In the genomic region with DNA sequence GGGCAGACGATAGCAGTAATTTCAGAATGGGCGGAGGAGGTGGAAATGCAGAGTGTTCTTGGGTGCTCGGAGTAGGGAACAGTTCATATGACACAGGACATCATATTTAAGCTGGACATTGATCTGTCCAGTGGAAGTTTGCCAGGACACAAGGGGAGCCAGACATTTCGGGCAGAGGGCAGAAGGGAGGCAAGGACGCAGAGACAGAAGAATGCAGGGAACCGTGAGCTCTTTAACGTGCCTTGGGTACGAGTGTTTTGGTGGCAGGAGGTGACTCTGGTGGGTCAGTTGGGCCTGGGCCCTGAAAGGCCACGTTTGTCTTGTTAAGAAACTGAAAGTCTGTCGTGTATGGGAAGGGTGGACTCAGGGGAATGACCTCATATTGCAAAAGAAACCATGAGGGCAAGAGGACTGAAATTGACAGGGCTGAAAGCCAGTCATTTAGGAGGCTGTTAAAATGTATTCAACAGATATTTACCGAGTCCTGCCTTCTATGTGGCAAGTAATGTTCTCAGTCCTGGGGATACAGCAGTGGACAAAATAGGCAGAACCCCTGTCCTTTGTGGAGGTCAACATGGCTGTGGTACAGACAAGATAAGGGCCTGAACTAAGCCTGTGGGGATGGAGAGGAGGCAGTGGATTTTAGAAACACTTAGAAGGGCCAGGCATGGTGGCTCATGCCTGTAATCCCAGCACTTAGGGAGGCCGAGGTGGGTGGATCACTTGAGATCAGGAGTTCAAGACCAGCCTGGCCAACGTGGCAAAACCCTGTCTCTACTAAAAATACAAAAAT, we compare ENCODE assay signal across 8 cellular contexts. TPM values are rescaled to one million over a fixed set of nuclear protein-coding genes. Genes with fewer than 3 reads are reported as not detected.
DNase-seq lines count a peak whose midpoint lies in the region; ATAC-seq, FAIRE-seq and TF ChIP-seq lines count a peak whose summit lies in the region.

No MANE protein-coding gene starts in this region.

- WGBS in IMR-90 (ENCODE audit: extremely low coverage in 2 of 2, insufficient read length in 1 of 2), 2 experiments: 92% methylated on average over 4 of the region's 13 CpGs; no CpG with 5 or more reads in 1 of the 2 experiments
- 90 to 92% methylated on average over 10 to 13 of the region's 13 CpGs for WGBS in endodermal cell (ENCODE audit: insufficient coverage in 1 of 2, insufficient read length in 1 of 2), 2 experiments

- H2BK5ac ChIP-seq in IMR-90 (ENCODE audit: low read depth, low read length, poor library complexity, severe bottlenecking): no peak overlapping the region

- no peak overlapping the region for H4K91ac ChIP-seq in IMR-90 (ENCODE audit: insufficient read depth, low read depth, low read length)

- H4K5ac ChIP-seq in IMR-90 (ENCODE audit: low read depth, low read length): no peak overlapping the region

- H3K56ac ChIP-seq in IMR-90 (ENCODE audit: extremely low read depth, insufficient read depth, low read length): no peak overlapping the region

- peak overlapping the region; percentile 80 for H3K23ac ChIP-seq in IMR-90 (ENCODE audit: low read depth, low read length)

- ATAC-seq in IMR-90 (ENCODE audit: low read depth) (no peak), GM18861 (IDR thresholded peaks at IDR 0.05; ENCODE audit: unreplicated experiment) (no peak), HG03280 (IDR thresholded peaks at IDR 0.05; ENCODE audit: unreplicated experiment) (no peak)

- H3K4ac ChIP-seq in IMR-90 (ENCODE audit: low read depth, low read length): no peak overlapping the region

- H3K4me1 Mint-ChIP-seq in astrocyte (ENCODE audit: low read depth, unreplicated experiment) (peaks cover 16% of the 10 kb centered on the region), immature natural killer cell (peaks cover 65 to 73% of the 10 kb centered on the region in 2 donors), endodermal cell (peaks cover 8% of the 10 kb centered on the region)

- POLR2A ChIA-PET in IMR-90 (lab: Charles Lee; ENCODE audit: unreplicated experiment): no interaction called here

- H3K4me2 ChIP-seq in IMR-90 (ENCODE audit: low read depth, low read length) (peak overlapping the region; percentile 85), astrocyte (ENCODE audit: low read length) (peak overlapping the region; percentile 76)

- H3K27me3 ChIP-seq in IMR-90 (ENCODE audit: control insufficient read depth, insufficient read depth, low read length): no peaks in the 10 kb centered on the region
- H3K27me3 ChIP-seq in astrocyte (ENCODE audit: insufficient read depth, low read length): no peaks in the 10 kb centered on the region
- H3K27me3 ChIP-seq in stomach smooth muscle (ENCODE audit: control insufficient read depth in 1 of 2, insufficient read depth in 2 of 2, low read length in 2 of 2): no peaks in the 10 kb centered on the region
- H3K27me3 ChIP-seq in endodermal cell (ENCODE audit: control insufficient read depth, insufficient read depth, low read length, poor library complexity, severe bottlenecking): no peaks in the 10 kb centered on the region

- H3K4me3 ChIP-seq in IMR-90 (ENCODE audit: insufficient read depth, low read depth, low read length): peak overlapping the region; percentile 2; the same call in 1 of the 2 replicates
- H3K4me3 ChIP-seq in astrocyte (ENCODE audit: insufficient read depth, low read depth, low read length): peak overlapping the region; percentile 25
- peak overlapping the region in 1 of 2 donors; percentile 68 for H3K4me3 ChIP-seq in stomach smooth muscle (ENCODE audit: low read length in 2 of 2)
- no peak overlapping the region for H3K4me3 ChIP-seq in endodermal cell (ENCODE audit: low read length)

- TF ChIP-seq POLR2A in IMR-90 (IDR thresholded peaks at IDR 0.05; ENCODE audit: low read depth, low read length): no peak

- H3K4me1 ChIP-seq in IMR-90 (ENCODE audit: control insufficient read depth, insufficient read depth, low read length) (peaks cover 10% of the 10 kb centered on the region), astrocyte (ENCODE audit: insufficient read depth, low read length) (peaks cover 13% of the 10 kb centered on the region), stomach smooth muscle (ENCODE audit: control insufficient read depth, insufficient read depth, low read length) (peaks cover 23% of the 10 kb centered on the region), endodermal cell (ENCODE audit: control insufficient read depth, insufficient read depth, low read length) (no peaks in the 10 kb centered on the region)

- H3K36me3 Mint-ChIP-seq in astrocyte (ENCODE audit: low read depth, unreplicated experiment): peaks cover 16% of the 10 kb centered on the region
- H3K36me3 Mint-ChIP-seq in immature natural killer cell: peaks cover 0 to 8% (median 4%) of the 10 kb centered on the region in 3 donors
- no peaks in the 10 kb centered on the region for H3K36me3 Mint-ChIP-seq in endodermal cell (ENCODE audit: low read depth)

- no peak overlapping the region for H2BK120ac ChIP-seq in IMR-90 (ENCODE audit: low read depth, low read length)

- in situ Hi-C loops in IMR-90 (cut with MboI; ENCODE audit: low sequenced_read_pairs): no loop called here

- no peak overlapping the region for H3K14ac ChIP-seq in IMR-90 (replicated peaks; ENCODE audit: low read depth, low read length)

- peak overlapping the region; percentile 49 for H3K9ac ChIP-seq in IMR-90 (ENCODE audit: low read depth, low read length)
- peak overlapping the region; percentile 24 for H3K9ac ChIP-seq in astrocyte (ENCODE audit: low read length)
- H3K9ac ChIP-seq in stomach smooth muscle (ENCODE audit: low read length in 2 of 2): peak overlapping the region in 1 of 2 donors; percentile 29
- H3K9ac ChIP-seq in endodermal cell (ENCODE audit: extremely low read depth, low read length, poor library complexity, severe bottlenecking): no peak overlapping the region

- no peak overlapping the region for H2BK15ac ChIP-seq in IMR-90 (ENCODE audit: low read depth, low read length)

- H3K9me3 Mint-ChIP-seq in astrocyte (ENCODE audit: unreplicated experiment): no peaks in the 10 kb centered on the region
- H3K9me3 Mint-ChIP-seq in immature natural killer cell: no peaks in the 10 kb centered on the region
- H3K9me3 Mint-ChIP-seq in endodermal cell: no peaks in the 10 kb centered on the region

- TF ChIP-seq CTCF in IMR-90 (conservative IDR thresholded peaks at IDR 0.05; ENCODE audit: low read depth, low read length) (no peak), astrocyte (IDR thresholded peaks at IDR 0.05; ENCODE audit: insufficient read depth, low read depth, low read length) (no peak), endodermal cell (conservative IDR thresholded peaks at IDR 0.05) (no peak)

- H3K9me3 ChIP-seq in IMR-90 (ENCODE audit: control insufficient read depth, insufficient read depth, low read length) (no peaks in the 10 kb centered on the region), astrocyte (ENCODE audit: insufficient read depth, low read depth, low read length) (no peaks in the 10 kb centered on the region), stomach smooth muscle (ENCODE audit: control insufficient read depth in 2 of 2, low read length in 2 of 2) (no peaks in the 10 kb centered on the region), endodermal cell (ENCODE audit: control insufficient read depth, low read length) (no peaks in the 10 kb centered on the region)

- H2AFZ ChIP-seq in IMR-90 (replicated peaks; ENCODE audit: low read length, poor library complexity) (peak overlapping the region; percentile 58), astrocyte (ENCODE audit: low read depth, low read length) (no peak overlapping the region)

- intact Hi-C loops in IMR-90 (cut with micrococcal nuclease): no loop called here

- CTCF ChIA-PET in IMR-90 (lab: Yijun Ruan, JAX): interaction anchor here (0.6 kb wide), 1 partner anchor 757 kb away, joined by 4 read pairs; no protein-coding TSS in a partner anchor

- peaks cover 52% of the 10 kb centered on the region for H3K79me2 ChIP-seq in astrocyte (ENCODE audit: insufficient read depth, low read length)

- H4K20me1 ChIP-seq in IMR-90 (ENCODE audit: insufficient read depth, low read length) (peaks cover 22% of the 10 kb centered on the region; the same call in 1 of the 2 replicates), astrocyte (ENCODE audit: insufficient read depth, low read length) (peaks cover 36% of the 10 kb centered on the region)

- H3K9me1 ChIP-seq in IMR-90 (ENCODE audit: insufficient read depth, low read length): peaks cover 18% of the 10 kb centered on the region

- H3K27ac Mint-ChIP-seq in astrocyte (ENCODE audit: unreplicated experiment) (peak overlapping the region; percentile 2), immature natural killer cell (peak overlapping the region; percentile 63 to 94 (median 90)), endodermal cell (no peak overlapping the region)

- peaks cover 26 to 56% of the 10 kb centered on the region in 2 experiments for H3K79me1 ChIP-seq in IMR-90 (ENCODE audit: low read depth in 1 of 2, low read length in 2 of 2)

- H3K27ac ChIP-seq in IMR-90 (ENCODE audit: insufficient read depth, low read length): peak overlapping the region; percentile 45; the same call in 1 of the 2 replicates
- H3K27ac ChIP-seq in astrocyte (ENCODE audit: low read depth, low read length): no peak overlapping the region
- H3K27ac ChIP-seq in stomach smooth muscle (ENCODE audit: low read length): peak overlapping the region; percentile 18
- H3K27ac ChIP-seq in endodermal cell (ENCODE audit: low read depth, low read length): no peak overlapping the region

- H3K36me3 ChIP-seq in IMR-90 (ENCODE audit: control insufficient read depth, insufficient read depth, low read length) (peaks cover 5% of the 10 kb centered on the region), astrocyte (ENCODE audit: insufficient read depth, low read length) (no peaks in the 10 kb centered on the region), stomach smooth muscle (ENCODE audit: control insufficient read depth in 2 of 2, insufficient read depth in 2 of 2, low read length in 2 of 2) (peaks cover 3 to 4% of the 10 kb centered on the region in 2 donors), endodermal cell (ENCODE audit: control insufficient read depth, insufficient read depth, low read length) (no peaks in the 10 kb centered on the region)

- H3K27me3 Mint-ChIP-seq in astrocyte (ENCODE audit: low read depth, unreplicated experiment) (no peaks in the 10 kb centered on the region), immature natural killer cell (ENCODE audit: low read depth in 3 of 3) (peaks cover 4 to 19% (median 10%) of the 10 kb centered on the region in 3 donors), endodermal cell (ENCODE audit: insufficient read depth) (peaks cover 8% of the 10 kb centered on the region)

- dilution Hi-C loops in IMR-90 (cut with HindIII; ENCODE audit: low sequenced_read_pairs, unreplicated experiment): no loop called here

- no peak overlapping the region for H2AK9ac ChIP-seq in IMR-90 (replicated peaks; ENCODE audit: low read depth, low read length, poor library complexity)

- DNase-seq in IMR-90 (peak; percentile 26), astrocyte (ENCODE audit: low read depth) (no peak), immature natural killer cell (no peak), endodermal cell (no peak), inferior parietal cortex (ENCODE audit: extremely low spot score) (no peak)

- H2BK20ac ChIP-seq in IMR-90 (ENCODE audit: low read depth, low read length): no peak overlapping the region

- no peak for FAIRE-seq in astrocyte (lab: Jason Lieb, UNC)

- no TSS peak for BruUV-seq in IMR-90 (replicated peaks; lab: Mats Ljungman, UMichigan)

- H4K8ac ChIP-seq in IMR-90 (ENCODE audit: low read depth in 2 of 2, low read length in 2 of 2): 0 out of 4 replicates have a peak overlapping the region, but pooled peaks of 1 of the 2 experiments have one; percentile 24

- H3K18ac ChIP-seq in IMR-90 (ENCODE audit: low read depth, low read length): no peak overlapping the region

- H2AK5ac ChIP-seq in IMR-90 (ENCODE audit: low read depth, low read length): peak overlapping the region; percentile 73; the same call in 1 of the 2 replicates

- no peak for TF ChIP-seq RAD21 in IMR-90 (IDR thresholded peaks at IDR 0.05; ENCODE audit: low read length)

- H3K4me3 Mint-ChIP-seq in astrocyte (ENCODE audit: unreplicated experiment) (peak overlapping the region; percentile 86), immature natural killer cell (peak overlapping the region; percentile 47 to 70 (median 52)), endodermal cell (no peak overlapping the region)

RNA-seq across cellular contexts. Expression of gene OPTN, which starts 2.2 kb away (rescaled TPM):
- total RNA-seq in IMR-90 (2012; rRNA removed) (34.8 and 56.9 TPM in 2 replicates), astrocyte (161 and 164 TPM in 2 replicates), endodermal cell (10 to 100 TPM; 22.7 to 23.3 TPM)
- polyA plus RNA-seq in IMR-90 (2012; rRNA removed) (39.1 and 41.4 TPM in 2 replicates), immature natural killer cell (100 to 1,000 TPM in 1 of 3 donors, 10 to 100 TPM in 2; 35.4 to 103 (median 71.8) TPM)
- 10.2 and 14.9 TPM in 2 replicates for polyA plus RNA-seq in IMR-90 (2012; cell fraction: cytosol; rRNA removed)
- 7.7 and 46.9 TPM in 2 replicates for polyA plus RNA-seq in IMR-90 (2012; cell fraction: nucleus; rRNA removed; ENCODE audit: low replicate concordance)
- polyA plus RNA-seq in endodermal cell (2013, experiment 1 of 2): 19.6 TPM
- polyA plus RNA-seq in endodermal cell (2013, experiment 2 of 2): 15.3 TPM

RNA-seq across cellular contexts. Expression of gene MCM10, which starts 59.2 kb away (rescaled TPM):
- total RNA-seq in IMR-90 (2012; rRNA removed): 11.8 and 14.4 TPM in 2 replicates
- 4.9 and 5.4 TPM in 2 replicates for polyA plus RNA-seq in IMR-90 (2012; rRNA removed)
- 0.69 and 1.3 TPM in 2 replicates for polyA plus RNA-seq in IMR-90 (2012; cell fraction: cytosol; rRNA removed)
- 1.1 and 3.5 TPM in 2 replicates for polyA plus RNA-seq in IMR-90 (2012; cell fraction: nucleus; rRNA removed; ENCODE audit: low replicate concordance)
- 1.5 and 1.9 TPM in 2 replicates for total RNA-seq in astrocyte
- under 1 TPM; 0.13 to 0.58 (median 0.55) TPM for polyA plus RNA-seq in immature natural killer cell
- 10 to 100 TPM; 38.2 to 44.8 TPM for total RNA-seq in endodermal cell
- 22.4 TPM for polyA plus RNA-seq in endodermal cell (2013, experiment 1 of 2)
- polyA plus RNA-seq in endodermal cell (2013, experiment 2 of 2): 20.1 TPM

Comparison
In these comparisons a context has a peak if more than half of its experiments do, and no peak if none do; other contexts are left out.
1. H3K27ac ChIP-seq: peak in IMR-90 (single experiment) and stomach smooth muscle (single experiment); none in astrocyte (single experiment) and endodermal cell (single experiment).